In the genomic region with DNA sequence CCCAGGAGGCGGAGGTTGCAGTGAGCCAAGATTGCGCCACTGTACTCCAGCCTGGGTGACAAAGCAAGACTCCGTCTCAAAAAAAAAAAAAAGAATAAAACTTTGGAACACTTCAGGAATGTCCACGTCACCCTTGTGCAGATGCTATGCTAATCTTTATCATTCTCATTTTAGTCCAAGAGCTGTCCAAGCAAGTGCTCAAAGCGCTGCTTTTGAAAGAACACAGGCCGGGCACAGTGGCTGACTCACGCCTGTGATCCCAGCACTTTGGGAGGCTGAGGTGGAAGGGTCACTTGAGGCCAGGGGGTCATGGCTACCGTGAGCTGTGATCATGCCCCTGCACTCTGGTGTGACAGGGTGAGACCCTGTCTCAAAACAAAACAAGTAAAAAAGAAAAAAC, we compare ENCODE assay signal across 14 cellular contexts. TPM values are rescaled to one million over a fixed set of nuclear protein-coding genes. Genes with fewer than 3 reads are reported as not detected.
A peak's percentile ranks its signal among the peaks of the same experiment; 100 is the strongest.
DNase-seq lines count a peak whose midpoint lies in the region; ATAC-seq and TF ChIP-seq lines count a peak whose summit lies in the region.
"Had no signal": no experiment of that assay in that cellular context is flagged by ENCODE, and none has a peak within 500 bp of the region (broad histone marks: within the 10 kb centered on the region; RNA-seq: fewer than 3 reads in every experiment).

No MANE protein-coding gene starts in this region.

- H3K27ac ChIP-seq in neural progenitor cell, result no peak overlapping the region
- H3K27ac ChIP-seq: testis had no signal

- no peaks in the 10 kb centered on the region for H3K9me3 Mint-ChIP-seq in activated naive CD4-positive, alpha-beta T cell treated with anti-CD3 and anti-CD28 coated beads, Interleukin-2, amount 50 U/mL, for 24 hours
- no peaks in the 10 kb centered on the region for H3K9me3 Mint-ChIP-seq in activated CD8-positive, alpha-beta T cell treated with anti-CD3 and anti-CD28 coated beads, Interleukin-2, amount 10 ng/mL, durations not matched to agents 7 days and 5 days (ENCODE audit: insufficient read depth)
- no peaks in the 10 kb centered on the region for H3K9me3 Mint-ChIP-seq in stimulated activated memory B cell treated with anti-CD40 and anti-IgM and Interleukin-4, amounts not matched to agents 10 μg/mL and 1 μg/mL and 100 μg/mL, for 72 hours
- peaks cover 2% of the 10 kb centered on the region for H3K9me3 Mint-ChIP-seq in neural progenitor cell

- H3K4me2 ChIP-seq in neural progenitor cell, result no peak overlapping the region

- H3F3A ChIP-seq in neural progenitor cell (ENCODE audit: low read depth), result peaks cover 17% of the 10 kb centered on the region

- POLR2A ChIA-PET in activated CD8-positive, alpha-beta T cell treated with anti-CD3 and anti-CD28 coated beads, Interleukin-2, amount 10 ng/mL, durations not matched to agents 7 days and 5 days (lab: Charles Lee), result no interaction called here

- no peak overlapping the region for H3K9ac ChIP-seq in neural progenitor cell

- no peak overlapping the region for H2AFZ ChIP-seq in neural progenitor cell (replicated peaks)

- H3K79me2 ChIP-seq in neural progenitor cell (ENCODE audit: low read depth), result peaks cover 8% of the 10 kb centered on the region

- peaks cover 64% of the 10 kb centered on the region for H4K20me1 ChIP-seq in neural progenitor cell (ENCODE audit: low read depth)

- CTCF ChIA-PET in activated CD8-positive, alpha-beta T cell treated with anti-CD3 and anti-CD28 coated beads, Interleukin-2, amount 10 ng/mL, durations not matched to agents 7 days and 5 days (lab: Charles Lee), result interaction anchor here (0.8 to 1.1 kb wide), 2 partner anchors 11 to 35 kb away, joined by 3 read pairs; no protein-coding TSS in a partner anchor

- H3K4me3 Mint-ChIP-seq in activated naive CD4-positive, alpha-beta T cell treated with anti-CD3 and anti-CD28 coated beads, Interleukin-2, amount 50 U/mL, for 24 hours, result no peak overlapping the region
- H3K4me3 Mint-ChIP-seq in activated CD8-positive, alpha-beta T cell treated with anti-CD3 and anti-CD28 coated beads, Interleukin-2, amount 10 ng/mL, durations not matched to agents 7 days and 5 days, result no peak overlapping the region
- H3K4me3 Mint-ChIP-seq in stimulated activated memory B cell treated with anti-CD40 and anti-IgM and Interleukin-4, amounts not matched to agents 10 μg/mL and 1 μg/mL and 100 μg/mL, for 72 hours, result no peak overlapping the region
- H3K4me3 Mint-ChIP-seq in neural progenitor cell, result no peak overlapping the region

- peak overlapping the region; percentile 5 for H3K27ac Mint-ChIP-seq in activated naive CD4-positive, alpha-beta T cell treated with anti-CD3 and anti-CD28 coated beads, Interleukin-2, amount 50 U/mL, for 24 hours
- peak overlapping the region; percentile 18 for H3K27ac Mint-ChIP-seq in activated CD8-positive, alpha-beta T cell treated with anti-CD3 and anti-CD28 coated beads, Interleukin-2, amount 10 ng/mL, durations not matched to agents 7 days and 5 days
- H3K27ac Mint-ChIP-seq in stimulated activated memory B cell treated with anti-CD40 and anti-IgM and Interleukin-4, amounts not matched to agents 10 μg/mL and 1 μg/mL and 100 μg/mL, for 72 hours, result peak overlapping the region; percentile 60
- no peak overlapping the region for H3K27ac Mint-ChIP-seq in neural progenitor cell

- no peaks in the 10 kb centered on the region for H3K9me3 ChIP-seq in neural progenitor cell (ENCODE audit: low read depth)
- H3K9me3 ChIP-seq: testis had no signal

- peaks cover 19% of the 10 kb centered on the region for H3K4me1 Mint-ChIP-seq in activated naive CD4-positive, alpha-beta T cell treated with anti-CD3 and anti-CD28 coated beads, Interleukin-2, amount 50 U/mL, for 24 hours
- H3K4me1 Mint-ChIP-seq in activated CD8-positive, alpha-beta T cell treated with anti-CD3 and anti-CD28 coated beads, Interleukin-2, amount 10 ng/mL, durations not matched to agents 7 days and 5 days (ENCODE audit: low read depth), result peaks cover 35% of the 10 kb centered on the region
- H3K4me1 Mint-ChIP-seq in stimulated activated memory B cell treated with anti-CD40 and anti-IgM and Interleukin-4, amounts not matched to agents 10 μg/mL and 1 μg/mL and 100 μg/mL, for 72 hours, result peaks cover 63% of the 10 kb centered on the region
- no peaks in the 10 kb centered on the region for H3K4me1 Mint-ChIP-seq in neural progenitor cell

- H3K4me1 ChIP-seq in neural progenitor cell, result no peaks in the 10 kb centered on the region
- H3K4me1 ChIP-seq: testis had no signal

- H3K36me3 ChIP-seq in neural progenitor cell, result no peaks in the 10 kb centered on the region

- TF ChIP-seq CTCF in fibroblast of pulmonary artery (IDR thresholded peaks at IDR 0.05; ENCODE audit: low read length, missing control alignments) (no peak), neural progenitor cell (IDR thresholded peaks at IDR 0.05) (no peak)

- ATAC-seq in activated CD8-positive, alpha-beta T cell treated with anti-CD3 and anti-CD28 coated beads, Interleukin-2, amount 10 ng/mL, durations not matched to agents 7 days and 5 days, result no peak
- ATAC-seq in stimulated activated memory B cell treated with anti-CD40 and anti-IgM and Interleukin-4, amounts not matched to agents 10 μg/mL and 1 μg/mL and 100 μg/mL, for 72 hours, result no peak
- no peak for ATAC-seq in GM21390 (IDR thresholded peaks at IDR 0.05; ENCODE audit: unreplicated experiment)

- no peaks in the 10 kb centered on the region for H3K27me3 Mint-ChIP-seq in activated naive CD4-positive, alpha-beta T cell treated with anti-CD3 and anti-CD28 coated beads, Interleukin-2, amount 50 U/mL, for 24 hours
- no peaks in the 10 kb centered on the region for H3K27me3 Mint-ChIP-seq in activated CD8-positive, alpha-beta T cell treated with anti-CD3 and anti-CD28 coated beads, Interleukin-2, amount 10 ng/mL, durations not matched to agents 7 days and 5 days (ENCODE audit: low read depth)
- H3K27me3 Mint-ChIP-seq in stimulated activated memory B cell treated with anti-CD40 and anti-IgM and Interleukin-4, amounts not matched to agents 10 μg/mL and 1 μg/mL and 100 μg/mL, for 72 hours, result no peaks in the 10 kb centered on the region
- peaks cover 4% of the 10 kb centered on the region for H3K27me3 Mint-ChIP-seq in neural progenitor cell (ENCODE audit: insufficient read depth, low read depth)

- H3K27me3 ChIP-seq in neural progenitor cell, result no peaks in the 10 kb centered on the region
- H3K27me3 ChIP-seq: testis had no signal

- H3K4me3 ChIP-seq in fibroblast of pulmonary artery (replicated peaks; ENCODE audit: low read depth, low read length) (no peak overlapping the region), neural progenitor cell (no peak overlapping the region)
- H3K4me3 ChIP-seq: testis had no signal

- H3K36me3 Mint-ChIP-seq in activated naive CD4-positive, alpha-beta T cell treated with anti-CD3 and anti-CD28 coated beads, Interleukin-2, amount 50 U/mL, for 24 hours, result peaks cover 6% of the 10 kb centered on the region
- H3K36me3 Mint-ChIP-seq in activated CD8-positive, alpha-beta T cell treated with anti-CD3 and anti-CD28 coated beads, Interleukin-2, amount 10 ng/mL, durations not matched to agents 7 days and 5 days (ENCODE audit: low read depth), result peaks cover 46% of the 10 kb centered on the region
- H3K36me3 Mint-ChIP-seq in stimulated activated memory B cell treated with anti-CD40 and anti-IgM and Interleukin-4, amounts not matched to agents 10 μg/mL and 1 μg/mL and 100 μg/mL, for 72 hours, result peaks cover 75% of the 10 kb centered on the region
- peaks cover 27% of the 10 kb centered on the region for H3K36me3 Mint-ChIP-seq in neural progenitor cell

- DNase-seq in activated naive CD4-positive, alpha-beta T cell treated with Interleukin-2 at 50 U/mL for 16 hours, result no peak
- DNase-seq in activated CD8-positive, alpha-beta T cell treated with anti-CD3 and anti-CD28 coated beads, Interleukin-2, amount 10 ng/mL, durations not matched to agents 7 days and 5 days, result no peak
- DNase-seq in fibroblast of pulmonary artery (ENCODE audit: low read depth) (peak; percentile 65), neural progenitor cell (ENCODE audit: low spot score) (no peak), NCI-H2107 (lab: John Stamatoyannopoulos, UW) (no peak)
- DNase-seq: activated naive CD4-positive, alpha-beta T cell treated with anti-CD3 and anti-CD28 coated beads, Interleukin-2, amount 50 U/mL, for 16 hours; midbrain; NCI-H187 treated with DMSO at 0.1 percent for 48 hours; NCI-H774; T1000; testis had no signal

RNA-seq across cellular contexts. Expression of a gene that starts 11.1 kb away (rescaled TPM):
- total RNA-seq in activated CD8-positive, alpha-beta T cell treated with anti-CD3 and anti-CD28 coated beads, Interleukin-2, amount 10 ng/mL, durations not matched to agents 7 days and 5 days, result 100 to 1,000 TPM; 180 to 195 TPM
- 37.4 and 51.4 TPM in 2 replicates for total RNA-seq in neural progenitor cell (ENCODE audit: low replicate concordance)

RNA-seq across cellular contexts. Expression of a gene that starts 23.7 kb away (rescaled TPM):
- total RNA-seq in activated CD8-positive, alpha-beta T cell treated with anti-CD3 and anti-CD28 coated beads, Interleukin-2, amount 10 ng/mL, durations not matched to agents 7 days and 5 days, result 100 to 1,000 TPM in 1 of 2 experiments, 10 to 100 TPM in 1; 98.4 to 102 TPM
- 34.2 and 117 TPM in 2 replicates for total RNA-seq in neural progenitor cell (ENCODE audit: low replicate concordance)

RNA-seq across cellular contexts. Expression of a gene that starts 36.0 kb away (rescaled TPM):
- 100 to 1,000 TPM; 130 to 137 TPM for total RNA-seq in activated CD8-positive, alpha-beta T cell treated with anti-CD3 and anti-CD28 coated beads, Interleukin-2, amount 10 ng/mL, durations not matched to agents 7 days and 5 days
- total RNA-seq in neural progenitor cell (ENCODE audit: low replicate concordance), result 131 and 332 TPM in 2 replicates

RNA-seq across cellular contexts. Expression of a gene that starts 48.3 kb away (rescaled TPM):
- 10 to 100 TPM; 12.2 to 12.5 TPM for total RNA-seq in activated CD8-positive, alpha-beta T cell treated with anti-CD3 and anti-CD28 coated beads, Interleukin-2, amount 10 ng/mL, durations not matched to agents 7 days and 5 days
- total RNA-seq in neural progenitor cell (ENCODE audit: low replicate concordance), result 15.9 and 87.3 TPM in 2 replicates
